Comparison of ENCODE assay signal across 21 cellular contexts in the genomic region with DNA sequence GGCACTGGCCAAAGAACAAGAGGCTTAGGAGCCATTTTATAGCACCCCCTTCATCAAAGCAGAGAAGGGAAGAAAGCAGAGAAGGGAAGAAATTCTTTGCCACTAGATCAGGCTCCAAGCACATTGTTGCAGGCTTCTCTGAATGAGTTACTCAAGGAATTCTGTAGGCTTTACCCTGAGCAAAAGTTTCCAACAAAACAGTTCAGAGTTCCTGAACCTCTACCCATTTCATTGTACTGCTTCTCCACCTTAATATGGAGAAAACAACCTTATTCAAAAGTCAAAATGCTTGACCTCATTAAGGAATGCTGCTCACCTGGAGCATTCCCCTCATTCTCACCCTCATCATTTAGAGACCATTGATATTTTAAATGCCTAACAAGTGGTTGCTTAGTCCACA.
"Had no signal": no experiment of that assay in that cellular context is flagged by ENCODE, and none has a peak within 500 bp of the region (broad histone marks: within the 10 kb centered on the region; RNA-seq: fewer than 3 reads in every experiment).

No MANE protein-coding gene starts in this region.

- H3K4me1 Mint-ChIP-seq: immature natural killer cell; stimulated activated naive B cell treated with anti-CD40 and anti-IgM and Interleukin-4, amounts not matched to agents 10 μg/mL and 1 μg/mL and 100 μg/mL, for 72 hours; stimulated activated naive CD8-positive, alpha-beta T cell treated with anti-CD3 and anti-CD28 coated beads, Interleukin-15, amount 100 ng/mL, for 72 hours had no signal

- H3K9me3 Mint-ChIP-seq: dendritic cell treated with granulocyte-macrophage colony-stimulating factor and Interleukin-4, amounts not matched to agents 40 ng/mL and 50 ng/mL, for 4 days; stimulated activated naive B cell treated with anti-CD40 and anti-IgM and Interleukin-4, amounts not matched to agents 10 μg/mL and 1 μg/mL and 100 μg/mL, for 72 hours; stimulated activated naive CD8-positive, alpha-beta T cell treated with anti-CD3 and anti-CD28 coated beads, Interleukin-15, amount 100 ng/mL, for 72 hours had no signal

- H3K9me3 ChIP-seq: esophagus muscularis mucosa, gastrocnemius medialis, heart right ventricle, left ventricle myocardium inferior, sigmoid colon, testis, tibial nerve had no signal

- H3K27ac ChIP-seq: epithelial cell of prostate, esophagus muscularis mucosa, gastrocnemius medialis, heart right ventricle, left ventricle myocardium inferior, parathyroid adenoma, sigmoid colon, skin epidermis, testis, tibial nerve had no signal

- H3K27me3 ChIP-seq: esophagus muscularis mucosa, gastrocnemius medialis, heart right ventricle, sigmoid colon, testis, tibial nerve had no signal

- H3K79me2 ChIP-seq: parathyroid adenoma had no signal

- H3K4me1 ChIP-seq: heart right ventricle, parathyroid adenoma, testis, tibial nerve had no signal

- DNase-seq: effector memory CD8-positive, alpha-beta T cell; gastrocnemius medialis; heart right ventricle; immature natural killer cell; left ventricle myocardium inferior; mesenchymal stem cell; midbrain; sigmoid colon; stimulated activated CD4-positive, alpha-beta T cell treated with anti-CD3 and anti-CD28 coated beads, Interleukin-2, amount 100 ng/mL, for 24 hours; stimulated activated CD4-positive, alpha-beta T cell treated with anti-CD3 and anti-CD28 coated beads, Interleukin-4, amount 100 ng/mL, for 4 hours; stimulated activated naive B cell treated with anti-CD40 and anti-IgM and Interleukin-4, amounts not matched to agents 10 μg/mL and 1 μg/mL and 100 μg/mL, for 72 hours; stimulated activated naive CD8-positive, alpha-beta T cell treated with anti-CD3 and anti-CD28 coated beads, Interleukin-15, amount 100 ng/mL, for 72 hours; testis had no signal

- H3K27ac Mint-ChIP-seq: dendritic cell treated with granulocyte-macrophage colony-stimulating factor and Interleukin-4, amounts not matched to agents 40 ng/mL and 50 ng/mL, for 4 days; effector memory CD8-positive, alpha-beta T cell; immature natural killer cell; natural killer cell treated with Interleukin-12 subunit alpha and Interleukin-12 subunit beta and Interleukin-15 and Interleukin-18, amount 100 ng/mL, for 72 hours; stimulated activated naive B cell treated with anti-CD40 and anti-IgM and Interleukin-4, amounts not matched to agents 10 μg/mL and 1 μg/mL and 100 μg/mL, for 72 hours; stimulated activated naive CD8-positive, alpha-beta T cell treated with anti-CD3 and anti-CD28 coated beads, Interleukin-15, amount 100 ng/mL, for 72 hours had no signal

- H3K27me3 Mint-ChIP-seq: dendritic cell treated with granulocyte-macrophage colony-stimulating factor and Interleukin-4, amounts not matched to agents 40 ng/mL and 50 ng/mL, for 4 days; natural killer cell treated with Interleukin-12 subunit alpha and Interleukin-12 subunit beta and Interleukin-15 and Interleukin-18, amount 100 ng/mL, for 72 hours; stimulated activated naive B cell treated with anti-CD40 and anti-IgM and Interleukin-4, amounts not matched to agents 10 μg/mL and 1 μg/mL and 100 μg/mL, for 72 hours had no signal

- H3K9ac ChIP-seq: parathyroid adenoma had no signal

- H3K36me3 Mint-ChIP-seq: natural killer cell treated with Interleukin-12 subunit alpha and Interleukin-12 subunit beta and Interleukin-15 and Interleukin-18, amount 100 ng/mL, for 72 hours; stimulated activated naive B cell treated with anti-CD40 and anti-IgM and Interleukin-4, amounts not matched to agents 10 μg/mL and 1 μg/mL and 100 μg/mL, for 72 hours had no signal

- H3K4me3 Mint-ChIP-seq: dendritic cell treated with granulocyte-macrophage colony-stimulating factor and Interleukin-4, amounts not matched to agents 40 ng/mL and 50 ng/mL, for 4 days; effector memory CD8-positive, alpha-beta T cell; immature natural killer cell; natural killer cell treated with Interleukin-12 subunit alpha and Interleukin-12 subunit beta and Interleukin-15 and Interleukin-18, amount 100 ng/mL, for 72 hours; stimulated activated naive B cell treated with anti-CD40 and anti-IgM and Interleukin-4, amounts not matched to agents 10 μg/mL and 1 μg/mL and 100 μg/mL, for 72 hours; stimulated activated naive CD8-positive, alpha-beta T cell treated with anti-CD3 and anti-CD28 coated beads, Interleukin-15, amount 100 ng/mL, for 72 hours had no signal

- H2AFZ ChIP-seq: parathyroid adenoma had no signal

- ATAC-seq: effector memory CD8-positive, alpha-beta T cell; gastrocnemius medialis; heart right ventricle; natural killer cell treated with Interleukin-12 subunit alpha and Interleukin-12 subunit beta and Interleukin-15 and Interleukin-18, amount 100 ng/mL, for 72 hours; stimulated activated naive B cell treated with anti-CD40 and anti-IgM and Interleukin-4, amounts not matched to agents 10 μg/mL and 1 μg/mL and 100 μg/mL, for 72 hours; stimulated activated naive CD8-positive, alpha-beta T cell treated with anti-CD3 and anti-CD28 coated beads, Interleukin-15, amount 100 ng/mL, for 72 hours had no signal

- H3K36me3 ChIP-seq: esophagus muscularis mucosa, gastrocnemius medialis, heart right ventricle, left ventricle myocardium inferior, sigmoid colon, tibial nerve had no signal

- H3K4me3 ChIP-seq: esophagus muscularis mucosa, gastrocnemius medialis, heart right ventricle, left ventricle myocardium inferior, lung, sigmoid colon, skin epidermis, testis, tibial nerve had no signal
